In the genomic region with DNA sequence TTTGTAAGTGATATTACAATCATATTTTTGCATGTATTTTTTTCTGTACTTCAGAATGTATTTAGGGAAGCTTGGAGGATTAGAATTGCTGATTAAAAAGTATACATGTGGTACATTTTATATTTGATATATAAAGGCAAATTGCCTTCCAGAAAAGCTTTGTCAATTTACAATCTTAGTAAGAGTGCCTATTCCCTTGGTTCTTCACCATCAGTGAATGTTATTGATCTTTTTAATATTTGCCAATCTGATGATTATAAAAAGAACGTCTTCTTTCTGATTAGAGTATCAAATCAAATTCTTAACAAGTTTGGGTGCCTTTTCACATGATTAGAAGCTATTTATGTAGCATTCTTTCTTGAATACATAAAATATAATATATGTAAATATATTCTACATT, we compare ENCODE assay signal across 9 cellular contexts. TPM values are rescaled to one million over a fixed set of nuclear protein-coding genes. Genes with fewer than 3 reads are reported as not detected.
"Had no signal": no experiment of that assay in that cellular context is flagged by ENCODE, and none has a peak within 500 bp of the region (broad histone marks: within the 10 kb centered on the region; RNA-seq: fewer than 3 reads in every experiment).

No MANE protein-coding gene starts in this region.

- ATAC-seq: GM12878 had no signal

- FAIRE-seq: G401.6, GM12878, GM12891, GM12892, GM18507, GM19239 had no signal

- DNase-seq: GDM1, GF-D8 had no signal

- H3K4me3 ChIP-seq: GM12878 had no signal

RNA-seq across cellular contexts. Expression of gene WDR49, which starts 9.1 kb away (rescaled TPM):
- total RNA-seq: G401 had no signal
